10 cellular contexts compared by ENCODE assay signal in genomic region chr12:127425474-127425873, GRCh38.
"Had no signal": no experiment of that assay in that cellular context is flagged by ENCODE, and none has a peak within 500 bp of the region (broad histone marks: within the 10 kb centered on the region; RNA-seq: fewer than 3 reads in every experiment).

No MANE protein-coding gene starts in this region.

- H3K27ac ChIP-seq: GM23248, HL-60 had no signal

- H3K36me3 Mint-ChIP-seq: IgD-negative memory B cell had no signal

- H3K36me3 ChIP-seq: HAP-1 had no signal

- ATAC-seq: HCT116, HepG2 had no signal

- H3K4me3 ChIP-seq: GM23248, HAP-1 had no signal

- H3K27ac Mint-ChIP-seq: HFFc6, IgD-negative memory B cell had no signal

- DNase-seq: GM23248, GOT3, H7, HFFc6, KBM-7 had no signal

- H3K4me1 ChIP-seq: HAP-1 had no signal

- H3K4me1 Mint-ChIP-seq: IgD-negative memory B cell had no signal

- H3K9me3 ChIP-seq: HAP-1 had no signal
